ENCODE assay signal across 8 cellular contexts in genomic region chr3:33438871-33439270, GRCh38. TPM values are rescaled to one million over a fixed set of nuclear protein-coding genes. Genes with fewer than 3 reads are reported as not detected.
DNase-seq lines count a peak whose midpoint lies in the region; ATAC-seq, FAIRE-seq and TF ChIP-seq lines count a peak whose summit lies in the region.

No MANE protein-coding gene starts in this region.

- H4K20me1 ChIP-seq in HCT116 (ENCODE audit: insufficient read depth), result peaks cover 19% of the 10 kb centered on the region

- no peaks in the 10 kb centered on the region for H3K9me2 ChIP-seq in HCT116 (ENCODE audit: insufficient read depth)

- no peaks in the 10 kb centered on the region for H3K36me3 ChIP-seq in HCT116 (ENCODE audit: control insufficient read depth in 1 of 2, insufficient read depth in 2 of 2, low read length in 2 of 2)
- no peaks in the 10 kb centered on the region for H3K36me3 ChIP-seq in gastroesophageal sphincter
- no peaks in the 10 kb centered on the region for H3K36me3 ChIP-seq in skeletal muscle tissue (ENCODE audit: control insufficient read depth in 3 of 3, insufficient read depth in 3 of 3, low read length in 3 of 3)

- H3K9me3 Mint-ChIP-seq in T-helper 2 cell treated with Interferon-gamma antibody and Interleukin-4, amounts not matched to agents 5 μg/mL and 100 μg/mL, for 36 hours, result no peaks in the 10 kb centered on the region

- POLR2A ChIA-PET in HCT116 (lab: Charles Lee), result interaction anchor here (1.2 to 1.4 kb wide), 2 partner anchors 9 to 360 kb away, joined by 3 to 4 read pairs; partner anchors contain the start of gene PDCD6IP

- H3K4me1 Mint-ChIP-seq in T-helper 2 cell treated with Interferon-gamma antibody and Interleukin-4, amounts not matched to agents 5 μg/mL and 100 μg/mL, for 36 hours (ENCODE audit: low read depth), result peaks cover 38% of the 10 kb centered on the region

- TF ChIP-seq RAD21 in HCT116 (IDR thresholded peaks at IDR 0.05; ENCODE audit: low read depth), result no peak

- H3K27me3 Mint-ChIP-seq in T-helper 2 cell treated with Interferon-gamma antibody and Interleukin-4, amounts not matched to agents 5 μg/mL and 100 μg/mL, for 36 hours (ENCODE audit: low read depth), result no peaks in the 10 kb centered on the region

- peak overlapping the region; percentile 92 for H3K27ac Mint-ChIP-seq in T-helper 2 cell treated with Interferon-gamma antibody and Interleukin-4, amounts not matched to agents 5 μg/mL and 100 μg/mL, for 36 hours

- RAD21 ChIA-PET in HCT116 (lab: Charles Lee; ENCODE audit: low non-redundant PET in 1 of 2, low total read pairs in 2 of 2, uncharacterized antibody in 2 of 2, unreplicated experiment in 2 of 2), result no interaction called here

- FAIRE-seq in GM12891 (lab: Jason Lieb, UNC), result no peak

- H3K4me3 ChIP-seq in HCT116 (replicated peaks in 1 of 2; ENCODE audit: low read depth in 1 of 2, low read length in 2 of 2), result peak overlapping the region; percentile 89 to 91
- peak overlapping the region; percentile 87 to 92 for H3K4me3 ChIP-seq in gastroesophageal sphincter
- peak overlapping the region; percentile 85 to 92 (median 86) for H3K4me3 ChIP-seq in skeletal muscle tissue (ENCODE audit: low read length in 3 of 3)

- DNase-seq in HCT116 (ENCODE audit: low read depth, low spot score) (no peak), GM12891 (ENCODE audit: insufficient read length, low spot score) (no peak), ecto neural progenitor cell (ENCODE audit: low spot score) (no peak), activated gamma-delta T cell (lab: John Stamatoyannopoulos, UW) (no peak), amygdala (lab: John Stamatoyannopoulos, UW) (no peak)
- DNase-seq in T-helper 2 cell treated with Interferon-gamma antibody and Interleukin-4, amounts not matched to agents 5 μg/mL and 100 μg/mL, for 36 hours (ENCODE audit: low spot score), result no peak

- peaks cover 5% of the 10 kb centered on the region for H3K36me3 Mint-ChIP-seq in T-helper 2 cell treated with Interferon-gamma antibody and Interleukin-4, amounts not matched to agents 5 μg/mL and 100 μg/mL, for 36 hours (ENCODE audit: low read depth)

- no peak for TF ChIP-seq CTCF in HCT116 (IDR thresholded peaks at IDR 0.05 in 2 of 3, conservative IDR thresholded peaks at IDR 0.05 in 1 of 3; ENCODE audit: borderline replicate concordance in 1 of 3, insufficient read depth in 1 of 3, low read depth in 2 of 3, low read length in 2 of 3)
- TF ChIP-seq CTCF in gastroesophageal sphincter (IDR thresholded peaks at IDR 0.05), result no peak

- H3K4me1 ChIP-seq in HCT116 (ENCODE audit: control insufficient read depth in 1 of 2, insufficient read depth in 2 of 2, low read length in 2 of 2) (peaks cover 21 to 28% of the 10 kb centered on the region in 2 experiments), gastroesophageal sphincter (peaks cover 3 to 55% (median 22%) of the 10 kb centered on the region in 3 donors), skeletal muscle tissue (ENCODE audit: control insufficient read depth in 3 of 3, insufficient read depth in 3 of 3, low read length in 3 of 3) (peaks cover 21 to 43% (median 34%) of the 10 kb centered on the region in 3 donors)

- peaks cover 59% of the 10 kb centered on the region for H3K79me2 ChIP-seq in HCT116 (ENCODE audit: insufficient read depth, low read length)

- TF ChIP-seq POLR2A in HCT116 (IDR thresholded peaks at IDR 0.05; ENCODE audit: borderline replicate concordance, extremely low read depth, insufficient read depth, insufficient read length) (no peak), gastroesophageal sphincter (IDR thresholded peaks at IDR 0.05) (no peak), GM12891 (IDR thresholded peaks at IDR 0.05; ENCODE audit: low read depth, low read length) (no peak)

- no peaks in the 10 kb centered on the region for H3K27me3 ChIP-seq in HCT116 (ENCODE audit: insufficient read depth, low read length)
- no peaks in the 10 kb centered on the region for H3K27me3 ChIP-seq in gastroesophageal sphincter
- H3K27me3 ChIP-seq in skeletal muscle tissue (ENCODE audit: control insufficient read depth in 3 of 3, insufficient read depth in 3 of 3, low read length in 3 of 3), result no peaks in the 10 kb centered on the region

- peak overlapping the region; percentile 97 for H3K4me3 Mint-ChIP-seq in T-helper 2 cell treated with Interferon-gamma antibody and Interleukin-4, amounts not matched to agents 5 μg/mL and 100 μg/mL, for 36 hours

- WGBS in gastroesophageal sphincter (ENCODE audit: low coverage in 1 of 2), 2 donors, result 0 to 4% methylated on average over 4 of the region's 4 CpGs

- TF ChIP-seq EP300 in gastroesophageal sphincter (IDR thresholded peaks at IDR 0.05), result no peak

- CTCF ChIA-PET in HCT116 (lab: Charles Lee), result interaction anchor here (0.7 kb wide), 1 partner anchor 365 kb away, joined by 3 read pairs; no protein-coding TSS in a partner anchor

- peak overlapping the region; percentile 88 for H3K4me2 ChIP-seq in HCT116 (ENCODE audit: low read length)

- H3K9ac ChIP-seq in HCT116 (ENCODE audit: low read length) (peak overlapping the region; percentile 95), skeletal muscle tissue (ENCODE audit: low read depth in 1 of 3, low read length in 3 of 3) (peak overlapping the region; percentile 94 to 95 (median 94))

- ATAC-seq in HCT116, result no peak
- ATAC-seq in gastroesophageal sphincter, result no peak

- peak overlapping the region; percentile 92; the same call in 1 of the 2 replicates for H3K27ac ChIP-seq in HCT116 (ENCODE audit: low read depth, low read length)
- H3K27ac ChIP-seq in gastroesophageal sphincter, result peak overlapping the region; percentile 92 to 99 (median 97)
- H3K27ac ChIP-seq in skeletal muscle tissue (ENCODE audit: low read depth, low read length), result peak overlapping the region; percentile 97

- no peak overlapping the region for H2AFZ ChIP-seq in HCT116 (ENCODE audit: low read depth, low read length, poor library complexity, severe bottlenecking)

- H3K9me3 ChIP-seq in HCT116 (ENCODE audit: control insufficient read depth in 1 of 2, insufficient read depth in 1 of 2, low read depth in 1 of 2, low read length in 2 of 2) (no peaks in the 10 kb centered on the region), gastroesophageal sphincter (no peaks in the 10 kb centered on the region), skeletal muscle tissue (ENCODE audit: control insufficient read depth in 3 of 3, low read length in 3 of 3) (no peaks in the 10 kb centered on the region)

- intact Hi-C loops in HCT116 (cut with micrococcal nuclease), result no loop called here

- TSS peak; percentile 40 for BruUV-seq in HCT116 (replicated peaks; lab: Mats Ljungman, UMichigan)

TF ChIP-seq in HCT116, 20 proteins besides CTCF, POLR2A, EP300 and RAD21 (continues in another document):
- TF ChIP-seq FOSL1 (IDR thresholded peaks at IDR 0.05; ENCODE audit: low read depth) (no peak), MAX (IDR thresholded peaks at IDR 0.05) (no peak), SRF (IDR thresholded peaks at IDR 0.05; ENCODE audit: low read depth) (no peak), SP1 (IDR thresholded peaks at IDR 0.05; ENCODE audit: low read depth) (no peak), EZH2 (IDR thresholded peaks at IDR 0.05) (no peak), TCF7L2 (IDR thresholded peaks at IDR 0.05; ENCODE audit: borderline replicate concordance, extremely low read depth, insufficient read depth, insufficient read length) (no peak), ATF3 (IDR thresholded peaks at IDR 0.05) (no peak), ZFX (IDR thresholded peaks at IDR 0.05) (no peak), SIN3A (IDR thresholded peaks at IDR 0.05; ENCODE audit: low read depth) (no peak), EGR1 (IDR thresholded peaks at IDR 0.05; ENCODE audit: low read depth) (no peak), POLR2AphosphoS5 (IDR thresholded peaks at IDR 0.05; ENCODE audit: low read depth, low read length) (no peak), YY1 (IDR thresholded peaks at IDR 0.05; ENCODE audit: extremely low read depth, insufficient replicate concordance, low read depth, low read length) (no peak)

TF ChIP-seq in GM12891, 5 proteins besides CTCF, POLR2A, EP300 and RAD21:
- no peak for TF ChIP-seq PAX5 (IDR thresholded peaks at IDR 0.05; ENCODE audit: insufficient read depth, low read length, severe bottlenecking)
- TF ChIP-seq POU2F2 (IDR thresholded peaks at IDR 0.05; ENCODE audit: low read depth, low read length), result no peak
- TF ChIP-seq SPI1 (IDR thresholded peaks at IDR 0.05; ENCODE audit: low read depth, low read length), result no peak
- TF ChIP-seq POLR2AphosphoS5 (IDR thresholded peaks at IDR 0.05; ENCODE audit: low read depth, low read length), result no peak
- TF ChIP-seq TAF1 (IDR thresholded peaks at IDR 0.05; ENCODE audit: low read depth, low read length), result no peak

RNA-seq across cellular contexts. Expression of gene UBP1, which starts 1.3 kb away (rescaled TPM):
- total RNA-seq in HCT116 (2021; ENCODE audit: unreplicated experiment), result 69.5 TPM
- polyA plus RNA-seq in HCT116 (2012), result 35.2 and 42.6 TPM in 2 replicates
- total RNA-seq in gastroesophageal sphincter, result 10 to 100 TPM; 73.6 to 95.2 (median 80.6) TPM
- 34.4 TPM for total RNA-seq in skeletal muscle tissue
- 40.7 TPM for polyA plus RNA-seq in GM12891 (2012; ENCODE audit: low read depth, missing spikeins)
